In the genomic region with DNA sequence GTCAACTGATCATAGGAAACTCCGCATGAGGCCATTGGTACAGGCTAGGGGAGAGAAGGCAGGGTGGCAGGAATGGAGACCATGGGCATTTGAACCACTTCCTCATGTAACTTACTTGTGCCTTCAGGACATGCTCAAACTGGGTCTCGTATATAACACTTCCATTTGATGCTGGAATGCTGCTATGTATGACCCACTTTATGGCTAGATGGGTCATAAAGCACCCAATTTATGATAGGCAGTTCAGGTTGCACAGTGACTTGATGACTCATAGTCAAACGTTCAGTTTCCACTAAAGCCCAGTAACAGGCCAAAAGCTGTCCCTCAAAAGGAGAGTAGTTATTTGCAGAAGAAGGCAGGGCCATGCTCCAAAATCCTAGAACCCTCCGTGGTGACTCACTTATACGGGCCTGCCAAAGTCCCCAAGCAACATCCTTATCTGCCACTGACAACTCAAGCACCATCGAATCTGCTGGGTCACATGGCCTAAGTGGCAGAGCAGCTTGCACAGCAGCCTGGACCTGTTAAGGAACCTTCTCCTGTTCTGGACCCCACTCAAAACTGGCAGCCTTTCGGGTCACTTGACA, we compare ENCODE assay signal across 21 cellular contexts.
"Had no signal": no experiment of that assay in that cellular context is flagged by ENCODE, and none has a peak within 500 bp of the region (broad histone marks: within the 10 kb centered on the region; RNA-seq: fewer than 3 reads in every experiment).

No MANE protein-coding gene starts in this region.

- H3K9me3 ChIP-seq: heart right ventricle, left ventricle myocardium inferior, pancreas, prostate gland, sigmoid colon, spleen, suprapubic skin, thoracic aorta, tibial artery, uterus had no signal

- H3K27ac ChIP-seq: heart right ventricle, left ventricle myocardium inferior, pancreas, prostate gland, sigmoid colon, spleen, suprapubic skin, thoracic aorta, tibial artery, uterus had no signal

- H3K36me3 ChIP-seq: heart right ventricle, left ventricle myocardium inferior, pancreas, prostate gland, sigmoid colon, spleen, suprapubic skin, thoracic aorta, tibial artery, uterus had no signal

- DNase-seq: heart right ventricle; hippocampal formation; kidney; left ventricle myocardium inferior; mesendoderm; naive thymus-derived CD8-positive, alpha-beta T cell; pancreas; retina; right cardiac atrium; sigmoid colon; small intestine; spleen; stimulated activated CD4-positive, alpha-beta T cell treated with anti-CD3 and anti-CD28 coated beads, Interleukin-4, amount 100 ng/mL, for 24 hours; stimulated activated naive CD4-positive, alpha-beta T cell; tibial artery; uterus had no signal

- H3K27me3 ChIP-seq: heart right ventricle, pancreas, sigmoid colon, spleen, suprapubic skin, tibial artery, uterus had no signal

- H3K4me3 ChIP-seq: heart right ventricle, left ventricle myocardium inferior, lung, pancreas, prostate gland, sigmoid colon, spleen, suprapubic skin, thoracic aorta, tibial artery, uterus had no signal

- ATAC-seq: heart right ventricle; naive thymus-derived CD8-positive, alpha-beta T cell; pancreas; right cardiac atrium; stimulated activated effector memory CD8-positive, alpha-beta T cell treated with anti-CD3 and anti-CD28 coated beads, Interleukin-12 subunit alpha, Interleukin-12 subunit beta, amount 100 ng/mL, for 72 hours had no signal

- H3K4me1 ChIP-seq: heart right ventricle, left ventricle myocardium inferior, pancreas, prostate gland, sigmoid colon, spleen, suprapubic skin, tibial artery, uterus had no signal
